Comparison of ENCODE assay signal across 15 cellular contexts in the genomic region with DNA sequence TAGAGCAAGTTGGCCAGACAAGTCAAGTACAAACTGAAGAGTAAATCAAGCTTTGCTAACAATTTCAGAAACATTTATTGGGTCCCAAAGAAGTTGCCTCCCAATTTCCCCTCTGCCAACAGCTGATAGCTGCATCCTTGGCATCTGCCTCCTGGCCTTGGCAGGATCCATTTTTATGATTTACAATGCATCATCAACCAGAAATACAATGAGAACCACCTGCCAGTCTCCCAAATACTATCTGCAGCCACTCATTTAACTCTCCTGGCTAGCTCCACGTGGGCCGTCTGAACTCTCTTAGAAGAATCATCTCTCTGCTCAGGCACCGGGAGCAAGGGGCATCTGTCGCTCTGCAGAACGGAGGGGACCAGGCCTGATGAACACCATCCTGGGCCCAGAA. TPM values are rescaled to one million over a fixed set of nuclear protein-coding genes. Genes with fewer than 3 reads are reported as not detected.
DNase-seq lines count a peak whose midpoint lies in the region; ATAC-seq, FAIRE-seq and TF ChIP-seq lines count a peak whose summit lies in the region.
"Had no signal": no experiment of that assay in that cellular context is flagged by ENCODE, and none has a peak within 500 bp of the region (broad histone marks: within the 10 kb centered on the region; RNA-seq: fewer than 3 reads in every experiment).

No MANE protein-coding gene starts in this region.

- H2AFZ ChIP-seq in K562 (ENCODE audit: low read depth, low read length) (no peak overlapping the region), osteoblast (ENCODE audit: low read length) (no peak overlapping the region)

- peaks cover 36% of the 10 kb centered on the region for H3K4me1 Mint-ChIP-seq in activated CD4-positive, alpha-beta T cell treated with anti-CD3 and anti-CD28 coated beads, Interleukin-2, amount 10 ng/mL, durations not matched to agents 7 days and 5 days

- BruUV-seq in K562 (replicated peaks; lab: Mats Ljungman, UMichigan), result no TSS peak

- H4K20me1 ChIP-seq in K562 (replicated peaks; ENCODE audit: control insufficient read depth, insufficient read depth, low read length), result peaks cover 13% of the 10 kb centered on the region; the same call in 1 of the 2 replicates
- H4K20me1 ChIP-seq in osteoblast (ENCODE audit: insufficient read depth, low read length), result peaks cover 16% of the 10 kb centered on the region

- no peaks in the 10 kb centered on the region for H3K9me1 ChIP-seq in K562 (ENCODE audit: control insufficient read depth, insufficient read depth, low read length)

- DNase-seq in activated CD4-positive, alpha-beta T cell treated with anti-CD3 and anti-CD28 coated beads, Interleukin-2, amount 10 ng/mL, durations not matched to agents 7 days and 5 days, result no peak
- no peak for DNase-seq in activated CD4-positive, alpha-beta T cell treated with anti-CD3 and anti-CD28 coated beads for 4 hours
- DNase-seq in NB4 (ENCODE audit: low read depth) (no peak), K562 (ENCODE audit: extremely low read depth in 1 of 4, low spot score in 3 of 4) (no peak), osteoblast (ENCODE audit: insufficient read length, low spot score, missing footprints) (peak; percentile 61), GM03348 (ENCODE audit: low spot score) (no peak), erythroblast (lab: John Stamatoyannopoulos, UW) (no peak)
- DNase-seq in stimulated activated CD4-positive, alpha-beta T cell treated with anti-CD3 and anti-CD28 coated beads, Interleukin-2, amount 100 ng/mL, for 24 hours, result no peak
- DNase-seq: activated CD4-positive, alpha-beta T cell treated with anti-CD3 and anti-CD28 coated beads for 48 hours; NCI-H1048 had no signal

- H3K27ac Mint-ChIP-seq in activated CD4-positive, alpha-beta T cell treated with anti-CD3 and anti-CD28 coated beads, Interleukin-2, amount 10 ng/mL, durations not matched to agents 7 days and 5 days, result peak overlapping the region; percentile 41

- no peak for TF ChIP-seq CTCF in NB4 (IDR thresholded peaks at IDR 0.05; ENCODE audit: low read depth, low read length)
- TF ChIP-seq CTCF in K562 (IDR thresholded peaks at IDR 0.05 in 2 of 3, conservative IDR thresholded peaks at IDR 0.05 in 1 of 3; ENCODE audit: insufficient read depth in 2 of 3, low read depth in 1 of 3, low read length in 3 of 3), result no peak
- no peak for TF ChIP-seq CTCF in osteoblast (IDR thresholded peaks at IDR 0.05; ENCODE audit: extremely low read depth, low read depth, low read length)

- H3K36me3 ChIP-seq in K562 (ENCODE audit: control insufficient read depth, insufficient read depth, low read length) (peaks cover 56% of the 10 kb centered on the region), osteoblast (ENCODE audit: insufficient read depth, low read length) (peaks cover 22% of the 10 kb centered on the region)

- in situ Hi-C loops in K562 (cut with MboI), result no loop called here

- H3K27me3 ChIP-seq in K562 (ENCODE audit: control insufficient read depth in 2 of 2, insufficient read depth in 2 of 2, low read length in 2 of 2) (no peaks in the 10 kb centered on the region), osteoblast (ENCODE audit: insufficient read depth, low read length) (no peaks in the 10 kb centered on the region)
- H3K27me3 ChIP-seq: ascending aorta had no signal

- no peaks in the 10 kb centered on the region for H3K9me3 Mint-ChIP-seq in activated CD4-positive, alpha-beta T cell treated with anti-CD3 and anti-CD28 coated beads, Interleukin-2, amount 10 ng/mL, durations not matched to agents 7 days and 5 days

- intact Hi-C loops in K562 (cut with micrococcal nuclease), result no loop called here

- H3K9me3 ChIP-seq in K562 (replicated peaks; ENCODE audit: control insufficient read depth, insufficient read depth, low read depth, low read length), result no peaks in the 10 kb centered on the region
- no peaks in the 10 kb centered on the region for H3K9me3 ChIP-seq in osteoblast (ENCODE audit: low read depth, low read length)
- H3K9me3 ChIP-seq: ascending aorta, thoracic aorta had no signal

- TF ChIP-seq RAD21 in K562 (CRISPR knock-in tag; conservative IDR thresholded peaks at IDR 0.05 in 1 of 2, IDR thresholded peaks at IDR 0.05 in 1 of 2), result no peak

- POLR2A ChIA-PET in activated CD4-positive, alpha-beta T cell treated with anti-CD3 and anti-CD28 coated beads, Interleukin-2, amount 10 ng/mL, durations not matched to agents 7 days and 5 days (lab: Charles Lee), result no interaction called here
- POLR2A ChIA-PET in K562 (lab: Yijun Ruan, JAX), result interaction anchor here (0.6 to 3.3 kb wide), 6 partner anchors 11 to 1660 kb away, joined by 3 to 31 read pairs (median 4); a partner anchor contains a TSS

- peak overlapping the region; percentile 98 to 99; a peak in 2 of 4 replicates for H3K9ac ChIP-seq in K562 (ENCODE audit: insufficient read depth in 1 of 2, low read depth in 2 of 2, low read length in 2 of 2)

- peak overlapping the region; percentile 96 for H3K4me3 Mint-ChIP-seq in activated CD4-positive, alpha-beta T cell treated with anti-CD3 and anti-CD28 coated beads, Interleukin-2, amount 10 ng/mL, durations not matched to agents 7 days and 5 days

- H3K27me3 Mint-ChIP-seq in activated CD4-positive, alpha-beta T cell treated with anti-CD3 and anti-CD28 coated beads, Interleukin-2, amount 10 ng/mL, durations not matched to agents 7 days and 5 days, result no peaks in the 10 kb centered on the region

- 69% methylated on average over 5 of the region's 5 CpGs for WGBS in K562 (ENCODE audit: insufficient coverage, low coverage, missing lambda C conversion rate)

- no peak for ATAC-seq in K562

- H3K4me2 ChIP-seq in K562 (ENCODE audit: insufficient read depth, low read length), result peak overlapping the region; percentile 98
- H3K4me2 ChIP-seq in osteoblast (ENCODE audit: insufficient read depth, low read length), result no peak overlapping the region

- peaks cover 22% of the 10 kb centered on the region for H3K36me3 Mint-ChIP-seq in activated CD4-positive, alpha-beta T cell treated with anti-CD3 and anti-CD28 coated beads, Interleukin-2, amount 10 ng/mL, durations not matched to agents 7 days and 5 days (ENCODE audit: low read depth)

- H3K4me1 ChIP-seq in K562 (replicated peaks in 1 of 2; ENCODE audit: control insufficient read depth in 2 of 2, insufficient read depth in 2 of 2, low read length in 2 of 2) (peaks cover 13 to 28% of the 10 kb centered on the region in 2 experiments; a peak in 4 of 5 replicates), osteoblast (ENCODE audit: insufficient read depth, low read length) (peaks cover 23% of the 10 kb centered on the region)

- H3K79me2 ChIP-seq in K562 (ENCODE audit: control insufficient read depth, insufficient read depth, low read length) (peaks cover 69% of the 10 kb centered on the region), osteoblast (ENCODE audit: insufficient read depth, low read length) (peaks cover 67% of the 10 kb centered on the region)

- no peak for TF ChIP-seq POLR2A in NB4 (IDR thresholded peaks at IDR 0.05; ENCODE audit: extremely low read depth, insufficient read length)
- no peak for TF ChIP-seq POLR2A in K562 (conservative IDR thresholded peaks at IDR 0.05)
- no peak for TF ChIP-seq POLR2A in erythroblast (IDR thresholded peaks at IDR 0.05; ENCODE audit: low read length)

- H3K4me3 ChIP-seq in NB4 (ENCODE audit: low read depth, low read length), result peak overlapping the region; percentile 21
- H3K4me3 ChIP-seq in K562, result 0 out of 2 replicates have a peak overlapping the region, but pooled peaks have one; percentile 98
- H3K4me3 ChIP-seq in osteoblast (ENCODE audit: insufficient read depth, low read length), result no peak overlapping the region
- H3K4me3 ChIP-seq: ascending aorta, thoracic aorta had no signal

- CTCF ChIA-PET in activated CD4-positive, alpha-beta T cell treated with anti-CD3 and anti-CD28 coated beads, Interleukin-2, amount 10 ng/mL, durations not matched to agents 7 days and 5 days (lab: Charles Lee), result interaction anchor here (0.6 to 2.4 kb wide), 4 partner anchors 26 to 779 kb away, joined by 3 to 6 read pairs (median 4); a partner anchor contains a TSS
- CTCF ChIA-PET in K562 (lab: Yijun Ruan, JAX; ENCODE audit: low intra/inter-chr PET ratio), result no interaction called here

- no peak for FAIRE-seq in K562 (lab: Jason Lieb, UNC)
- FAIRE-seq: endothelial cell of umbilical vein had no signal

- H3K27ac ChIP-seq in K562 (ENCODE audit: extremely low read depth, low read depth, low read length), result peak overlapping the region; percentile 99; the same call in 2 of the 3 replicates
- H3K27ac ChIP-seq in osteoblast (ENCODE audit: low read depth, low read length), result peak overlapping the region; percentile 98
- H3K27ac ChIP-seq: ascending aorta, thoracic aorta had no signal

- no peak for TF ChIP-seq EP300 in K562 (IDR thresholded peaks at IDR 0.05; ENCODE audit: low read length)

RNA-seq across cellular contexts. Expression of a gene that starts 2.7 kb away (rescaled TPM):
- total RNA-seq in activated CD4-positive, alpha-beta T cell treated with anti-CD3 and anti-CD28 coated beads, Interleukin-2, amount 10 ng/mL, durations not matched to agents 7 days and 5 days, result 10 to 100 TPM; 71.7 to 79.6 TPM
- total RNA-seq in K562 (2011; cell fraction: chromatin; rRNA removed; ENCODE audit: low replicate concordance), result 180 and 424 TPM in 2 replicates
- total RNA-seq in K562 (2011; cell fraction: nucleolus; rRNA removed), result 314 and 331 TPM in 2 replicates
- total RNA-seq in K562 (2011; cell fraction: nucleoplasm; rRNA removed), result 165 and 217 TPM in 2 replicates
- 202 and 214 TPM in 2 replicates for total RNA-seq in K562 (2014; rRNA removed)
- 26.9 and 37.3 TPM in 2 replicates for total RNA-seq in K562 (2014; rRNA removed; fragmentation: Illumina TruSeq; extraction: Trizol)
- 89.1 and 89.8 TPM in 2 replicates for total RNA-seq in K562 (2015; rRNA removed; fragmentation: Illumina TruSeq; extraction: Trizol)
- total RNA-seq in K562 (2021), result 207 and 238 TPM in 2 replicates
- 84.5 and 110 TPM in 2 replicates for polyA plus RNA-seq in K562 (2011; rRNA removed)
- 121 and 226 TPM in 2 replicates for polyA plus RNA-seq in K562 (2011; cell fraction: cytosol; rRNA removed)
- 273 and 320 TPM in 2 replicates for polyA plus RNA-seq in K562 (2011; cell fraction: nucleus; rRNA removed)
- polyA plus RNA-seq in K562 (2012), result 122 and 281 TPM in 2 replicates
- 76.5 and 160 TPM in 2 replicates for polyA plus RNA-seq in K562 (2014; fragmentation: Illumina TruSeq; extraction: Trizol)
- 1 to 10 TPM; 1.1 to 3.7 TPM for polyA plus RNA-seq in K562 (2014; fragmentation: Nextera tagmentation; extraction: Ambion mirVana)
- 138 and 161 TPM in 2 replicates for polyA plus RNA-seq in K562 (2014; rRNA removed)
- polyA minus RNA-seq in K562 (2011; rRNA and poly(A)+ RNA removed), result 39.2 and 57.2 TPM in 2 replicates
- 97.1 and 131 TPM in 2 replicates for polyA minus RNA-seq in K562 (2011; cell fraction: cytosol; rRNA and poly(A)+ RNA removed)
- polyA minus RNA-seq in K562 (2011; cell fraction: nucleus; rRNA and poly(A)+ RNA removed), result 67.5 and 106 TPM in 2 replicates
- 130 and 163 TPM in 2 replicates for total RNA-seq in osteoblast

RNA-seq across cellular contexts. Expression of a gene that starts 3.2 kb away (rescaled TPM):
- not detected for total RNA-seq in activated CD4-positive, alpha-beta T cell treated with anti-CD3 and anti-CD28 coated beads, Interleukin-2, amount 10 ng/mL, durations not matched to agents 7 days and 5 days
- not detected in 2 replicates for total RNA-seq in K562 (2011; cell fraction: chromatin; rRNA removed; ENCODE audit: low replicate concordance)
- total RNA-seq in K562 (2011; cell fraction: nucleolus; rRNA removed), result not detected in 2 replicates
- total RNA-seq in K562 (2011; cell fraction: nucleoplasm; rRNA removed), result not detected in 2 replicates
- total RNA-seq in K562 (2014; rRNA removed) (not detected in 2 replicates), K562 (2014; rRNA removed; fragmentation: Illumina TruSeq; extraction: Trizol) (not detected in 2 replicates), K562 (2015; rRNA removed; fragmentation: Illumina TruSeq; extraction: Trizol) (not detected in 2 replicates), K562 (2021) (not detected in 2 replicates), osteoblast (under 0.01 TPM in 2 replicates)
- polyA plus RNA-seq in K562 (2011; rRNA removed) (not detected in 2 replicates), K562 (2014; fragmentation: Illumina TruSeq; extraction: Trizol) (not detected in 2 replicates), K562 (2014; fragmentation: Nextera tagmentation; extraction: Ambion mirVana) (not detected), K562 (2014; rRNA removed) (not detected in 2 replicates)
- polyA plus RNA-seq in K562 (2011; cell fraction: cytosol; rRNA removed), result not detected in 2 replicates
- not detected in 2 replicates for polyA plus RNA-seq in K562 (2011; cell fraction: nucleus; rRNA removed)
- polyA plus RNA-seq in K562 (2012), result 0.04 TPM in 1 of 2 replicates, not detected in the other
- polyA minus RNA-seq in K562 (2011; rRNA and poly(A)+ RNA removed), result not detected in 2 replicates
- not detected in 2 replicates for polyA minus RNA-seq in K562 (2011; cell fraction: cytosol; rRNA and poly(A)+ RNA removed)
- polyA minus RNA-seq in K562 (2011; cell fraction: nucleus; rRNA and poly(A)+ RNA removed), result not detected in 2 replicates
- total RNA-seq: ascending aorta, endothelial cell of umbilical vein, lung microvascular endothelial cell, NCI-H460 had no signal
- polyA plus RNA-seq: endothelial cell of umbilical vein had no signal

RNA-seq across cellular contexts. Expression of a gene that starts 27.1 kb away (rescaled TPM):
- total RNA-seq in activated CD4-positive, alpha-beta T cell treated with anti-CD3 and anti-CD28 coated beads, Interleukin-2, amount 10 ng/mL, durations not matched to agents 7 days and 5 days, result 100 to 1,000 TPM; 880 to 925 TPM
- total RNA-seq in K562 (2011; cell fraction: chromatin; rRNA removed; ENCODE audit: low replicate concordance), result 84.7 and 180 TPM in 2 replicates
- 420 and 494 TPM in 2 replicates for total RNA-seq in K562 (2011; cell fraction: nucleolus; rRNA removed)
- 317 and 516 TPM in 2 replicates for total RNA-seq in K562 (2011; cell fraction: nucleoplasm; rRNA removed)
- total RNA-seq in K562 (2014; rRNA removed) (2,132 and 2,298 TPM in 2 replicates), K562 (2014; rRNA removed; fragmentation: Illumina TruSeq; extraction: Trizol) (392 and 590 TPM in 2 replicates), K562 (2015; rRNA removed; fragmentation: Illumina TruSeq; extraction: Trizol) (1,406 and 1,507 TPM in 2 replicates), K562 (2021) (1,327 and 1,377 TPM in 2 replicates), osteoblast (228 and 257 TPM in 2 replicates)
- polyA plus RNA-seq in K562 (2011; rRNA removed) (695 and 1,029 TPM in 2 replicates), K562 (2014; fragmentation: Illumina TruSeq; extraction: Trizol) (350 and 728 TPM in 2 replicates), K562 (2014; fragmentation: Nextera tagmentation; extraction: Ambion mirVana) (1,000 to 10,000 TPM; 3,132 to 3,412 TPM), K562 (2014; rRNA removed) (1,530 and 1,653 TPM in 2 replicates)
- 629 and 993 TPM in 2 replicates for polyA plus RNA-seq in K562 (2011; cell fraction: cytosol; rRNA removed)
- 639 and 683 TPM in 2 replicates for polyA plus RNA-seq in K562 (2011; cell fraction: nucleus; rRNA removed)
- 2,027 and 2,339 TPM in 2 replicates for polyA plus RNA-seq in K562 (2012)
- 132 and 161 TPM in 2 replicates for polyA minus RNA-seq in K562 (2011; rRNA and poly(A)+ RNA removed)
- 779 and 953 TPM in 2 replicates for polyA minus RNA-seq in K562 (2011; cell fraction: cytosol; rRNA and poly(A)+ RNA removed)
- polyA minus RNA-seq in K562 (2011; cell fraction: nucleus; rRNA and poly(A)+ RNA removed), result 134 and 203 TPM in 2 replicates

RNA-seq across cellular contexts. Expression of a gene that starts 36.4 kb away (rescaled TPM):
- 1 to 10 TPM; 2.0 TPM for total RNA-seq in activated CD4-positive, alpha-beta T cell treated with anti-CD3 and anti-CD28 coated beads, Interleukin-2, amount 10 ng/mL, durations not matched to agents 7 days and 5 days
- 1.9 and 5.4 TPM in 2 replicates for total RNA-seq in K562 (2011; cell fraction: chromatin; rRNA removed; ENCODE audit: low replicate concordance)
- 5.4 and 5.5 TPM in 2 replicates for total RNA-seq in K562 (2011; cell fraction: nucleolus; rRNA removed)
- total RNA-seq in K562 (2011; cell fraction: nucleoplasm; rRNA removed), result 4.8 TPM in 2 replicates
- total RNA-seq in K562 (2014; rRNA removed) (4.9 and 7.7 TPM in 2 replicates), K562 (2014; rRNA removed; fragmentation: Illumina TruSeq; extraction: Trizol) (1.2 and 1.4 TPM in 2 replicates), K562 (2015; rRNA removed; fragmentation: Illumina TruSeq; extraction: Trizol) (2.0 and 2.3 TPM in 2 replicates), K562 (2021) (3.6 and 4.3 TPM in 2 replicates), osteoblast (12.1 and 14.8 TPM in 2 replicates)
- polyA plus RNA-seq in K562 (2011; rRNA removed) (2.3 and 3.1 TPM in 2 replicates), K562 (2014; fragmentation: Illumina TruSeq; extraction: Trizol) (1.7 and 2.2 TPM in 2 replicates), K562 (2014; fragmentation: Nextera tagmentation; extraction: Ambion mirVana) (under 1 TPM; 0.31 to 0.36 TPM), K562 (2014; rRNA removed) (4.7 and 6.3 TPM in 2 replicates)
- polyA plus RNA-seq in K562 (2011; cell fraction: cytosol; rRNA removed), result 4.4 and 11.4 TPM in 2 replicates
- polyA plus RNA-seq in K562 (2011; cell fraction: nucleus; rRNA removed), result 7.8 and 11.4 TPM in 2 replicates
- polyA plus RNA-seq in K562 (2012), result 3.4 and 7.3 TPM in 2 replicates
- polyA minus RNA-seq in K562 (2011; rRNA and poly(A)+ RNA removed), result 0.39 and 0.63 TPM in 2 replicates
- polyA minus RNA-seq in K562 (2011; cell fraction: cytosol; rRNA and poly(A)+ RNA removed), result 2.2 and 2.4 TPM in 2 replicates
- polyA minus RNA-seq in K562 (2011; cell fraction: nucleus; rRNA and poly(A)+ RNA removed), result 0.56 and 0.94 TPM in 2 replicates

RNA-seq across cellular contexts. Expression of a gene that starts 36.9 kb away (rescaled TPM):
- 10 to 100 TPM; 43.5 to 48.2 TPM for total RNA-seq in activated CD4-positive, alpha-beta T cell treated with anti-CD3 and anti-CD28 coated beads, Interleukin-2, amount 10 ng/mL, durations not matched to agents 7 days and 5 days
- 10.1 and 39.6 TPM in 2 replicates for total RNA-seq in K562 (2011; cell fraction: chromatin; rRNA removed; ENCODE audit: low replicate concordance)
- total RNA-seq in K562 (2011; cell fraction: nucleolus; rRNA removed), result 71.5 and 77.0 TPM in 2 replicates
- total RNA-seq in K562 (2011; cell fraction: nucleoplasm; rRNA removed), result 30.0 and 32.6 TPM in 2 replicates
- total RNA-seq in K562 (2014; rRNA removed) (220 and 383 TPM in 2 replicates), K562 (2014; rRNA removed; fragmentation: Illumina TruSeq; extraction: Trizol) (19.1 and 24.6 TPM in 2 replicates), K562 (2015; rRNA removed; fragmentation: Illumina TruSeq; extraction: Trizol) (94.0 and 105 TPM in 2 replicates), K562 (2021) (95.4 and 113 TPM in 2 replicates), osteoblast (21.0 and 25.9 TPM in 2 replicates)
- polyA plus RNA-seq in K562 (2011; rRNA removed) (32.1 and 42.6 TPM in 2 replicates), K562 (2014; fragmentation: Illumina TruSeq; extraction: Trizol) (41.2 and 69.4 TPM in 2 replicates), K562 (2014; fragmentation: Nextera tagmentation; extraction: Ambion mirVana) (10 to 100 TPM; 15.5 to 49.4 TPM), K562 (2014; rRNA removed) (124 and 202 TPM in 2 replicates)
- 60.9 and 173 TPM in 2 replicates for polyA plus RNA-seq in K562 (2011; cell fraction: cytosol; rRNA removed)
- polyA plus RNA-seq in K562 (2011; cell fraction: nucleus; rRNA removed), result 33.8 and 49.4 TPM in 2 replicates
- polyA plus RNA-seq in K562 (2012), result 68.5 and 125 TPM in 2 replicates
- 3.6 and 6.3 TPM in 2 replicates for polyA minus RNA-seq in K562 (2011; rRNA and poly(A)+ RNA removed)
- 17.7 and 22.1 TPM in 2 replicates for polyA minus RNA-seq in K562 (2011; cell fraction: cytosol; rRNA and poly(A)+ RNA removed)
- polyA minus RNA-seq in K562 (2011; cell fraction: nucleus; rRNA and poly(A)+ RNA removed), result 17.0 and 19.5 TPM in 2 replicates
